ENCODE assay signal across 36 cellular contexts in genomic region chr4:38696697-38697096, GRCh38. TPM values are rescaled to one million over a fixed set of nuclear protein-coding genes. Genes with fewer than 3 reads are reported as not detected.
A peak's percentile ranks its signal among the peaks of the same experiment; 100 is the strongest.
DNase-seq lines count a peak whose midpoint lies in the region; ATAC-seq, FAIRE-seq and TF ChIP-seq lines count a peak whose summit lies in the region.
"Had no signal": no experiment of that assay in that cellular context is flagged by ENCODE, and none has a peak within 500 bp of the region (broad histone marks: within the 10 kb centered on the region; RNA-seq: fewer than 3 reads in every experiment).

No MANE protein-coding gene starts in this region.

- CTCF ChIA-PET in K562 (lab: Yijun Ruan, JAX; ENCODE audit: low intra/inter-chr PET ratio): no interaction called here

- H3K4me3 ChIP-seq in left ventricle myocardium inferior (no peak overlapping the region), right cardiac atrium (ENCODE audit: low read length) (no peak overlapping the region), K562 (no peak overlapping the region), fibroblast of the aortic adventitia (ENCODE audit: low read depth, low read length) (no peak overlapping the region), subcutaneous abdominal adipose tissue (ENCODE audit: low read depth in 1 of 5, low read length in 5 of 5) (no peak overlapping the region)
- H3K4me3 ChIP-seq: BLaER1, colonic mucosa, gastroesophageal sphincter, hepatocyte, left lung, prostate gland, SJCRH30 had no signal

- TF ChIP-seq CTCF in left ventricle myocardium inferior (IDR thresholded peaks at IDR 0.05; ENCODE audit: borderline replicate concordance) (no peak), K562 (IDR thresholded peaks at IDR 0.05 in 2 of 3, conservative IDR thresholded peaks at IDR 0.05 in 1 of 3; ENCODE audit: insufficient read depth in 2 of 3, low read depth in 1 of 3, low read length in 3 of 3) (no peak), fibroblast of the aortic adventitia (IDR thresholded peaks at IDR 0.05; ENCODE audit: insufficient read depth, low read length) (no peak)

- WGBS in right cardiac atrium: 6% methylated on average over 2 of the region's 2 CpGs
- WGBS in K562 (ENCODE audit: insufficient coverage, low coverage, missing lambda C conversion rate): 50% methylated on average over 2 of the region's 2 CpGs

- ATAC-seq in right cardiac atrium (no peak), K562 (no peak), GM18909 (IDR thresholded peaks at IDR 0.05; ENCODE audit: poor library complexity, unreplicated experiment) (no peak)
- ATAC-seq: activated CD4-positive, alpha-beta T cell treated with anti-CD3 and anti-CD28 coated beads for 36 hours; activated CD8-positive, alpha-beta T cell treated with anti-CD3 and anti-CD28 coated beads for 36 hours; effector memory CD8-positive, alpha-beta T cell; gastroesophageal sphincter; HCT116; left lung; stimulated activated effector memory CD8-positive, alpha-beta T cell treated with anti-CD3 and anti-CD28 coated beads, Interleukin-12 subunit alpha, Interleukin-12 subunit beta, amount 100 ng/mL, for 72 hours had no signal

- H3K4me1 ChIP-seq in left ventricle myocardium inferior: peaks cover 48% of the 10 kb centered on the region
- peaks cover 5% of the 10 kb centered on the region for H3K4me1 ChIP-seq in right cardiac atrium (ENCODE audit: control insufficient read depth, insufficient read depth, low read length)
- H3K4me1 ChIP-seq in K562 (replicated peaks in 1 of 2; ENCODE audit: control insufficient read depth in 2 of 2, insufficient read depth in 2 of 2, low read length in 2 of 2): no peaks in the 10 kb centered on the region; a peak in 1 of 5 replicates
- peaks cover 0 to 37% (median 28%) of the 10 kb centered on the region in 5 donors for H3K4me1 ChIP-seq in subcutaneous abdominal adipose tissue (ENCODE audit: control insufficient read depth in 5 of 5, insufficient read depth in 5 of 5, low read length in 5 of 5)
- H3K4me1 ChIP-seq: BLaER1, colonic mucosa, prostate gland, SJCRH30 had no signal

- H4K20me1 ChIP-seq in K562 (replicated peaks; ENCODE audit: control insufficient read depth, insufficient read depth, low read length): no peaks in the 10 kb centered on the region
- H4K20me1 ChIP-seq: BLaER1 had no signal

- DNase-seq in left ventricle myocardium inferior (no peak), right cardiac atrium (no peak), K562 (ENCODE audit: extremely low read depth in 1 of 4, low spot score in 3 of 4) (no peak), fibroblast of the aortic adventitia (ENCODE audit: low read depth) (peak; percentile 57), kidney tubule cell (ENCODE audit: low spot score) (no peak), EL (no peak)
- DNase-seq: activated CD4-positive, alpha-beta T cell treated with anti-CD3 and anti-CD28 coated beads for 36 hours; activated CD8-positive, alpha-beta memory T cell treated with anti-CD3 and anti-CD28 coated beads, Interleukin-2, amount 50 U/mL, for 48 hours; activated CD8-positive, alpha-beta T cell treated with anti-CD3 and anti-CD28 coated beads for 36 hours; activated naive CD4-positive, alpha-beta T cell treated with anti-CD3 and anti-CD28 coated beads, Interleukin-2, amount 50 U/mL, for 16 hours; amygdala; brain microvascular endothelial cell; colonic mucosa; DMS79; effector memory CD8-positive, alpha-beta T cell; left lung; NCI-H1417; NCI-H2029 treated with DMSO at 0.1 percent for 48 hours; NCI-H226; SJCRH30; stimulated activated CD4-positive, alpha-beta T cell treated with anti-CD3 and anti-CD28 coated beads, Interleukin-15, amount 100 ng/mL, for 24 hours; substantia nigra; SW 1271; T-helper 9 cell; trophoblast cell had no signal

- POLR2A ChIA-PET in K562 (lab: Yijun Ruan, JAX): interaction anchor here (0.6 to 1.2 kb wide), 3 partner anchors 7 to 119 kb away, joined by 3 to 4 read pairs (median 4); no protein-coding TSS in a partner anchor

- H3K4me2 ChIP-seq in K562 (ENCODE audit: insufficient read depth, low read length): no peak overlapping the region
- H3K4me2 ChIP-seq: BLaER1, hepatocyte had no signal

- TF ChIP-seq EP300 in K562 (IDR thresholded peaks at IDR 0.05; ENCODE audit: low read length): no peak

- no peaks in the 10 kb centered on the region for H3K27me3 ChIP-seq in left ventricle myocardium inferior (ENCODE audit: low read depth)
- no peaks in the 10 kb centered on the region for H3K27me3 ChIP-seq in right cardiac atrium (ENCODE audit: control insufficient read depth, insufficient read depth)
- no peaks in the 10 kb centered on the region for H3K27me3 ChIP-seq in K562 (ENCODE audit: control insufficient read depth in 2 of 2, insufficient read depth in 2 of 2, low read length in 2 of 2)
- no peaks in the 10 kb centered on the region for H3K27me3 ChIP-seq in subcutaneous abdominal adipose tissue (ENCODE audit: control insufficient read depth in 5 of 5, insufficient read depth in 4 of 5, low read length in 5 of 5)
- H3K27me3 ChIP-seq: BLaER1, brain microvascular endothelial cell, colonic mucosa, gastroesophageal sphincter, hepatocyte, left lung, SJCRH30 had no signal

- TF ChIP-seq RAD21 in K562 (CRISPR knock-in tag; conservative IDR thresholded peaks at IDR 0.05 in 1 of 2, IDR thresholded peaks at IDR 0.05 in 1 of 2): no peak

- intact Hi-C loops in left ventricle myocardium inferior (cut with micrococcal nuclease) (no loop called here), right cardiac atrium (cut with DNase I) (no loop called here), K562 (cut with micrococcal nuclease) (no loop called here)

- H3K79me2 ChIP-seq in K562 (ENCODE audit: control insufficient read depth, insufficient read depth, low read length): no peaks in the 10 kb centered on the region
- H3K79me2 ChIP-seq: hepatocyte had no signal

- H3K9ac ChIP-seq in K562 (ENCODE audit: insufficient read depth in 1 of 2, low read depth in 2 of 2, low read length in 2 of 2) (no peak overlapping the region), subcutaneous abdominal adipose tissue (ENCODE audit: low read length in 5 of 5) (no peak overlapping the region)
- H3K9ac ChIP-seq: BLaER1 had no signal

- H3K9me3 ChIP-seq in left ventricle myocardium inferior (replicated peaks) (no peaks in the 10 kb centered on the region), right cardiac atrium (ENCODE audit: control insufficient read depth, low read length) (no peaks in the 10 kb centered on the region), K562 (replicated peaks; ENCODE audit: control insufficient read depth, insufficient read depth, low read depth, low read length) (no peaks in the 10 kb centered on the region), subcutaneous abdominal adipose tissue (ENCODE audit: control insufficient read depth in 5 of 5, low read length in 5 of 5) (no peaks in the 10 kb centered on the region)
- H3K9me3 ChIP-seq: BLaER1, colonic mucosa, gastroesophageal sphincter, left lung, prostate gland, SJCRH30 had no signal

- TF ChIP-seq POLR2A in K562 (conservative IDR thresholded peaks at IDR 0.05): no peak

- peaks cover 47% of the 10 kb centered on the region for H3K36me3 ChIP-seq in left ventricle myocardium inferior
- H3K36me3 ChIP-seq in K562 (ENCODE audit: control insufficient read depth, insufficient read depth, low read length): peaks cover 70% of the 10 kb centered on the region
- peaks cover 20 to 63% (median 49%) of the 10 kb centered on the region in 5 donors for H3K36me3 ChIP-seq in subcutaneous abdominal adipose tissue (ENCODE audit: control insufficient read depth in 5 of 5, insufficient read depth in 5 of 5, low read length in 5 of 5)
- H3K36me3 ChIP-seq: BLaER1, prostate gland had no signal

- no peak overlapping the region for H2AFZ ChIP-seq in K562 (ENCODE audit: low read depth, low read length)
- H2AFZ ChIP-seq: hepatocyte had no signal

- peak overlapping the region; percentile 6 for H3K27ac ChIP-seq in left ventricle myocardium inferior (replicated peaks)
- no peak overlapping the region for H3K27ac ChIP-seq in right cardiac atrium (ENCODE audit: low read length)
- H3K27ac ChIP-seq in K562 (ENCODE audit: extremely low read depth, low read depth, low read length): no peak overlapping the region
- peak overlapping the region; percentile 34 for H3K27ac ChIP-seq in subcutaneous abdominal adipose tissue (ENCODE audit: low read depth, low read length)
- H3K27ac ChIP-seq: BLaER1, brain microvascular endothelial cell, colonic mucosa, hepatocyte, HL-60, left lung, prostate gland, SJCRH30, VCaP had no signal

- no TSS peak for BruUV-seq in K562 (replicated peaks; lab: Mats Ljungman, UMichigan)

- in situ Hi-C loops in K562 (cut with MboI): no loop called here

- no peaks in the 10 kb centered on the region for H3K9me1 ChIP-seq in K562 (ENCODE audit: control insufficient read depth, insufficient read depth, low read length)

- no peak for FAIRE-seq in K562 (lab: Jason Lieb, UNC)
- FAIRE-seq: RCC 7860 had no signal

TF ChIP-seq in K562, 482 proteins besides CTCF, POLR2A, EP300 and RAD21:
- TF ChIP-seq TAF9B (IDR thresholded peaks at IDR 0.05; ENCODE audit: partially characterized antibody): no peak
- peak; percentile 97 for TF ChIP-seq NFIC (IDR thresholded peaks at IDR 0.05)
- TF ChIP-seq NFIX (CRISPR knock-in tag; IDR thresholded peaks at IDR 0.05; ENCODE audit: low read depth): peak; percentile 94

RNA-seq across cellular contexts. Expression of gene KLF3, which starts 32.7 kb away (rescaled TPM):
- 16.5 TPM for total RNA-seq in left ventricle myocardium inferior
- total RNA-seq in right cardiac atrium: 10 to 100 TPM; 22.2 to 29.3 (median 25.4) TPM
- 10.6 TPM for polyA plus RNA-seq in right cardiac atrium
- 43.5 and 71.2 TPM in 2 replicates for total RNA-seq in K562 (2011; cell fraction: chromatin; rRNA removed; ENCODE audit: low replicate concordance)
- total RNA-seq in K562 (2011; cell fraction: nucleolus; rRNA removed): 24.8 and 33.7 TPM in 2 replicates
- total RNA-seq in K562 (2011; cell fraction: nucleoplasm; rRNA removed): 60.1 and 82.7 TPM in 2 replicates
- total RNA-seq in K562 (2014; rRNA removed): 17.3 and 18.7 TPM in 2 replicates
- total RNA-seq in K562 (2014; rRNA removed; fragmentation: Illumina TruSeq; extraction: Trizol): 21.7 and 24.7 TPM in 2 replicates
- 16.4 and 16.5 TPM in 2 replicates for total RNA-seq in K562 (2015; rRNA removed; fragmentation: Illumina TruSeq; extraction: Trizol)
- total RNA-seq in K562 (2021): 42.0 and 47.2 TPM in 2 replicates
- 19.5 and 20.3 TPM in 2 replicates for polyA plus RNA-seq in K562 (2011; rRNA removed)
- polyA plus RNA-seq in K562 (2011; cell fraction: cytosol; rRNA removed): 13.0 and 14.9 TPM in 2 replicates
- polyA plus RNA-seq in K562 (2011; cell fraction: nucleus; rRNA removed): 28.1 and 33.0 TPM in 2 replicates
- polyA plus RNA-seq in K562 (2012): 19.1 and 20.1 TPM in 2 replicates
- polyA plus RNA-seq in K562 (2014; fragmentation: Illumina TruSeq; extraction: Trizol): 34.7 and 35.4 TPM in 2 replicates
- polyA plus RNA-seq in K562 (2014; fragmentation: Nextera tagmentation; extraction: Ambion mirVana): 10 to 100 TPM in 1 of 2 experiments, 1 to 10 TPM in 1; 9.9 to 16.8 TPM
- 18.1 and 20.2 TPM in 2 replicates for polyA plus RNA-seq in K562 (2014; rRNA removed)
- 45.2 and 57.9 TPM in 2 replicates for polyA minus RNA-seq in K562 (2011; rRNA and poly(A)+ RNA removed)
- polyA minus RNA-seq in K562 (2011; cell fraction: cytosol; rRNA and poly(A)+ RNA removed): 19.7 and 24.9 TPM in 2 replicates
- polyA minus RNA-seq in K562 (2011; cell fraction: nucleus; rRNA and poly(A)+ RNA removed): 53.9 and 76.0 TPM in 2 replicates
- total RNA-seq in fibroblast of the aortic adventitia (ENCODE audit: low replicate concordance): 22.3 and 41.8 TPM in 2 replicates

Comparison
In these comparisons a context has a peak if more than half of its experiments do, and no peak if none do; other contexts are left out.
1. H3K27ac ChIP-seq: peak in left ventricle myocardium inferior (single experiment) and subcutaneous abdominal adipose tissue (single experiment); none in right cardiac atrium (single experiment) and K562 (single experiment).